In genomic region chr2:129755786-129756185, GRCh38 we compare ENCODE assay signal across 15 cellular contexts.
"Had no signal": no experiment of that assay in that cellular context is flagged by ENCODE, and none has a peak within 500 bp of the region (broad histone marks: within the 10 kb centered on the region; RNA-seq: fewer than 3 reads in every experiment).

No MANE protein-coding gene starts in this region.

- H3K9me3 Mint-ChIP-seq: effector memory CD8-positive, alpha-beta T cell had no signal

- DNase-seq: effector memory CD8-positive, alpha-beta T cell; gastrocnemius medialis; left colon; left ventricle myocardium superior; mesenchymal stem cell; naive B cell; nephron progenitor cell; psoas muscle; retina; sigmoid colon; stimulated activated CD4-positive, alpha-beta T cell treated with anti-CD3 and anti-CD28 coated beads, Interleukin-12 subunit alpha, Interleukin-12 subunit beta, amount 100 ng/mL, for 4 hours; stimulated activated naive CD4-positive, alpha-beta T cell; stomach; substantia nigra; trophoblast cell had no signal

- H3K4me1 Mint-ChIP-seq: naive B cell had no signal

- H3K36me3 Mint-ChIP-seq: naive B cell had no signal

- H3K27ac Mint-ChIP-seq: effector memory CD8-positive, alpha-beta T cell; nephron progenitor cell had no signal

- H3K4me3 Mint-ChIP-seq: effector memory CD8-positive, alpha-beta T cell; naive B cell; nephron progenitor cell had no signal
